1 cellular context compared by ENCODE assay signal in genomic region chr20:42985628-42986027, GRCh38.
TF ChIP-seq lines count a peak whose summit lies in the region.

No MANE protein-coding gene starts in this region.

TF ChIP-seq in WTC11, 78 proteins besides CTCF, POLR2A, EP300 and RAD21 (continued from another document):
- TF ChIP-seq KAT7 (CRISPR knock-in tag; IDR thresholded peaks at IDR 0.05; ENCODE audit: borderline replicate concordance): no peak
- no peak for TF ChIP-seq MYBL2 (CRISPR knock-in tag; IDR thresholded peaks at IDR 0.05)
- TF ChIP-seq, protein P1, sequence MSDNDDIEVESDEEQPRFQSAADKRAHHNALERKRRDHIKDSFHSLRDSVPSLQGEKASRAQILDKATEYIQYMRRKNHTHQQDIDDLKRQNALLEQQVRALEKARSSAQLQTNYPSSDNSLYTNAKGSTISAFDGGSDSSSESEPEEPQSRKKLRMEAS (CRISPR knock-in tag; IDR thresholded peaks at IDR 0.05): no peak
- TF ChIP-seq FOXK1 (CRISPR knock-in tag; IDR thresholded peaks at IDR 0.05): no peak
- TF ChIP-seq IRF2 (CRISPR knock-in tag; IDR thresholded peaks at IDR 0.05; ENCODE audit: borderline replicate concordance, low read depth): no peak
- TF ChIP-seq, protein P2, sequence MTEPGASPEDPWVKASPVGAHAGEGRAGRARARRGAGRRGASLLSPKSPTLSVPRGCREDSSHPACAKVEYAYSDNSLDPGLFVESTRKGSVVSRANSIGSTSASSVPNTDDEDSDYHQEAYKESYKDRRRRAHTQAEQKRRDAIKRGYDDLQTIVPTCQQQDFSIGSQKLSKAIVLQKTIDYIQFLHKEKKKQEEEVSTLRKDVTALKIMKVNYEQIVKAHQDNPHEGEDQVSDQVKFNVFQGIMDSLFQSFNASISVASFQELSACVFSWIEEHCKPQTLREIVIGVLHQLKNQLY (CRISPR knock-in tag; IDR thresholded peaks at IDR 0.05): no peak
- no peak for TF ChIP-seq CREB1 (CRISPR knock-in tag; IDR thresholded peaks at IDR 0.05)
- TF ChIP-seq ATF3 (CRISPR knock-in tag; conservative IDR thresholded peaks at IDR 0.05): no peak
- TF ChIP-seq, protein P3, sequence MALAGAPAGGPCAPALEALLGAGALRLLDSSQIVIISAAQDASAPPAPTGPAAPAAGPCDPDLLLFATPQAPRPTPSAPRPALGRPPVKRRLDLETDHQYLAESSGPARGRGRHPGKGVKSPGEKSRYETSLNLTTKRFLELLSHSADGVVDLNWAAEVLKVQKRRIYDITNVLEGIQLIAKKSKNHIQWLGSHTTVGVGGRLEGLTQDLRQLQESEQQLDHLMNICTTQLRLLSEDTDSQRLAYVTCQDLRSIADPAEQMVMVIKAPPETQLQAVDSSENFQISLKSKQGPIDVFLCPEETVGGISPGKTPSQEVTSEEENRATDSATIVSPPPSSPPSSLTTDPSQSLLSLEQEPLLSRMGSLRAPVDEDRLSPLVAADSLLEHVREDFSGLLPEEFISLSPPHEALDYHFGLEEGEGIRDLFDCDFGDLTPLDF (CRISPR knock-in tag; IDR thresholded peaks at IDR 0.05): no peak
- TF ChIP-seq, protein P4, sequence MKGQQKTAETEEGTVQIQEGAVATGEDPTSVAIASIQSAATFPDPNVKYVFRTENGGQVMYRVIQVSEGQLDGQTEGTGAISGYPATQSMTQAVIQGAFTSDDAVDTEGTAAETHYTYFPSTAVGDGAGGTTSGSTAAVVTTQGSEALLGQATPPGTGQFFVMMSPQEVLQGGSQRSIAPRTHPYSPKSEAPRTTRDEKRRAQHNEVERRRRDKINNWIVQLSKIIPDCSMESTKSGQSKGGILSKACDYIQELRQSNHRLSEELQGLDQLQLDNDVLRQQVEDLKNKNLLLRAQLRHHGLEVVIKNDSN (CRISPR knock-in tag; IDR thresholded peaks at IDR 0.05): no peak
- TF ChIP-seq ARID4B (CRISPR knock-in tag; IDR thresholded peaks at IDR 0.05; ENCODE audit: borderline replicate concordance): no peak
- TF ChIP-seq, protein P5, sequence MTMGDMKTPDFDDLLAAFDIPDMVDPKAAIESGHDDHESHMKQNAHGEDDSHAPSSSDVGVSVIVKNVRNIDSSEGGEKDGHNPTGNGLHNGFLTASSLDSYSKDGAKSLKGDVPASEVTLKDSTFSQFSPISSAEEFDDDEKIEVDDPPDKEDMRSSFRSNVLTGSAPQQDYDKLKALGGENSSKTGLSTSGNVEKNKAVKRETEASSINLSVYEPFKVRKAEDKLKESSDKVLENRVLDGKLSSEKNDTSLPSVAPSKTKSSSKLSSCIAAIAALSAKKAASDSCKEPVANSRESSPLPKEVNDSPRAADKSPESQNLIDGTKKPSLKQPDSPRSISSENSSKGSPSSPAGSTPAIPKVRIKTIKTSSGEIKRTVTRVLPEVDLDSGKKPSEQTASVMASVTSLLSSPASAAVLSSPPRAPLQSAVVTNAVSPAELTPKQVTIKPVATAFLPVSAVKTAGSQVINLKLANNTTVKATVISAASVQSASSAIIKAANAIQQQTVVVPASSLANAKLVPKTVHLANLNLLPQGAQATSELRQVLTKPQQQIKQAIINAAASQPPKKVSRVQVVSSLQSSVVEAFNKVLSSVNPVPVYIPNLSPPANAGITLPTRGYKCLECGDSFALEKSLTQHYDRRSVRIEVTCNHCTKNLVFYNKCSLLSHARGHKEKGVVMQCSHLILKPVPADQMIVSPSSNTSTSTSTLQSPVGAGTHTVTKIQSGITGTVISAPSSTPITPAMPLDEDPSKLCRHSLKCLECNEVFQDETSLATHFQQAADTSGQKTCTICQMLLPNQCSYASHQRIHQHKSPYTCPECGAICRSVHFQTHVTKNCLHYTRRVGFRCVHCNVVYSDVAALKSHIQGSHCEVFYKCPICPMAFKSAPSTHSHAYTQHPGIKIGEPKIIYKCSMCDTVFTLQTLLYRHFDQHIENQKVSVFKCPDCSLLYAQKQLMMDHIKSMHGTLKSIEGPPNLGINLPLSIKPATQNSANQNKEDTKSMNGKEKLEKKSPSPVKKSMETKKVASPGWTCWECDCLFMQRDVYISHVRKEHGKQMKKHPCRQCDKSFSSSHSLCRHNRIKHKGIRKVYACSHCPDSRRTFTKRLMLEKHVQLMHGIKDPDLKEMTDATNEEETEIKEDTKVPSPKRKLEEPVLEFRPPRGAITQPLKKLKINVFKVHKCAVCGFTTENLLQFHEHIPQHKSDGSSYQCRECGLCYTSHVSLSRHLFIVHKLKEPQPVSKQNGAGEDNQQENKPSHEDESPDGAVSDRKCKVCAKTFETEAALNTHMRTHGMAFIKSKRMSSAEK (CRISPR knock-in tag; IDR thresholded peaks at IDR 0.05; ENCODE audit: borderline replicate concordance): no peak
- no peak for TF ChIP-seq ZNF416 (CRISPR knock-in tag; IDR thresholded peaks at IDR 0.05)
- no peak for TF ChIP-seq ZNF121 (CRISPR knock-in tag; IDR thresholded peaks at IDR 0.05)
- TF ChIP-seq, protein P6, sequence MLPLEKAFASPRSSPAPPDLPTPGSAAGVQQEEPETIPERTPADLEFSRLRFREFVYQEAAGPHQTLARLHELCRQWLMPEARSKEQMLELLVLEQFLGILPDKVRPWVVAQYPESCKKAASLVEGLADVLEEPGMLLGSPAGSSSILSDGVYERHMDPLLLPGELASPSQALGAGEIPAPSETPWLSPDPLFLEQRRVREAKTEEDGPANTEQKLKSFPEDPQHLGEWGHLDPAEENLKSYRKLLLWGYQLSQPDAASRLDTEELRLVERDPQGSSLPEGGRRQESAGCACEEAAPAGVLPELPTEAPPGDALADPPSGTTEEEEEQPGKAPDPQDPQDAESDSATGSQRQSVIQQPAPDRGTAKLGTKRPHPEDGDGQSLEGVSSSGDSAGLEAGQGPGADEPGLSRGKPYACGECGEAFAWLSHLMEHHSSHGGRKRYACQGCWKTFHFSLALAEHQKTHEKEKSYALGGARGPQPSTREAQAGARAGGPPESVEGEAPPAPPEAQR (CRISPR knock-in tag; IDR thresholded peaks at IDR 0.05): no peak
- TF ChIP-seq, protein P7, sequence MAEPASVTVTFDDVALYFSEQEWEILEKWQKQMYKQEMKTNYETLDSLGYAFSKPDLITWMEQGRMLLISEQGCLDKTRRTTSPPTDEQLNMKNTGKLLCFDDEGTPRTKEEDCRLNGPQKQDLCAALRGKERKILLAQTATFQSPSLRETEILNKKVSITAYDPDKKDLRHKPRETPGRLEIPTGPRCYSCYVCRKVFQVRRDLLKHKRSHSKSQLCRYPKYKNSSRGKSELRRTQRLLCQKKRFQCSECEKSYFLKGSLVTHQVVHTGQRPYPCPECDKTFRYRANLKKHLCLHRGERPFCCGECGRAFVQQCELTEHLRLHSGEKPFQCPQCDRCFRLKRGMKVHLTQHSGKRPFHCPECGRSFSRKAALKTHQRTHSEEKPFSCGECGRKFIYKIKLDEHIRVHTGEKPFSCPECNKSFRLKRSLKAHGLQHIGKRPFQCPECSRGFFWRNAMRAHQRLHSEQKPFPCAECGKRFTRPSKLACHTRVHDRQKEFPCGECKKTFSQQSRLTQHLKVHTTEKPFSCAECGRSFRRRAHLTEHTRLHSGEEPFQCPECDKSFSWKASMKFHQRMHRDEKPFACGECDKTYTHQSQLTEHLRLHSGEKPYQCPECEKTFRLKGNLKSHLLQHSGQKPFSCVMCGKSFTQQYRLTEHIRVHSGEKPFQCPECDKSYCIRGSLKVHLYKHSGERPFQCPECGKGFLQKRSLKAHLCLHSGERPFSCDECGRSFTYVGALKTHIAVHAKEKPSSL (CRISPR knock-in tag; conservative IDR thresholded peaks at IDR 0.05): no peak
